ENCODE assay signal across 2 cellular contexts in the genomic region with DNA sequence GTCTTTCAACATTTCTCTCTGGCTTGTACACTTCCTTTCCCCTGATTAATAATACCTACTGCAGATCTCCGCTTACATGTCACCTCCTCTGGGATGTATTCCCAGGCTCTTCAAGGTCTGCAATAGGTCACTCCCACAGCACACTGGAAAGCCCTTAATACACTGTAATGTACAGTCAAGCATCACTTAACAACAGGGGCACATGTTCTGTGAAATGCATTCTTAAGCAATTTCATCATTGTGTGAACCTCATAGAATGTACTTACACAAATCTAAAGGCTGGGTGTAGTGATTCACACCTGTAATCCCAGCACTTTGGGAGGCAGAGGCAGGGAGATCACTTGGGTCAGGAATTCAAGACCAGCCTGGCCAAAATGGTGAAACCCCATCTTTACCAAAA.
TF ChIP-seq lines count a peak whose summit lies in the region.

No MANE protein-coding gene starts in this region.

TF ChIP-seq in SK-N-SH, 30 proteins besides CTCF, POLR2A, EP300 and RAD21:
- TF ChIP-seq FOXJ3 (CRISPR knock-in tag; IDR thresholded peaks at IDR 0.05) = no peak
- TF ChIP-seq ELF1 (IDR thresholded peaks at IDR 0.05) = no peak
- TF ChIP-seq TCF12 (IDR thresholded peaks at IDR 0.05) = no peak
- TF ChIP-seq, protein P1, sequence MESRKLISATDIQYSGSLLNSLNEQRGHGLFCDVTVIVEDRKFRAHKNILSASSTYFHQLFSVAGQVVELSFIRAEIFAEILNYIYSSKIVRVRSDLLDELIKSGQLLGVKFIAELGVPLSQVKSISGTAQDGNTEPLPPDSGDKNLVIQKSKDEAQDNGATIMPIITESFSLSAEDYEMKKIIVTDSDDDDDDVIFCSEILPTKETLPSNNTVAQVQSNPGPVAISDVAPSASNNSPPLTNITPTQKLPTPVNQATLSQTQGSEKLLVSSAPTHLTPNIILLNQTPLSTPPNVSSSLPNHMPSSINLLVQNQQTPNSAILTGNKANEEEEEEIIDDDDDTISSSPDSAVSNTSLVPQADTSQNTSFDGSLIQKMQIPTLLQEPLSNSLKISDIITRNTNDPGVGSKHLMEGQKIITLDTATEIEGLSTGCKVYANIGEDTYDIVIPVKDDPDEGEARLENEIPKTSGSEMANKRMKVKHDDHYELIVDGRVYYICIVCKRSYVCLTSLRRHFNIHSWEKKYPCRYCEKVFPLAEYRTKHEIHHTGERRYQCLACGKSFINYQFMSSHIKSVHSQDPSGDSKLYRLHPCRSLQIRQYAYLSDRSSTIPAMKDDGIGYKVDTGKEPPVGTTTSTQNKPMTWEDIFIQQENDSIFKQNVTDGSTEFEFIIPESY (IDR thresholded peaks at IDR 0.05; ENCODE audit: borderline replicate concordance, low read depth) = no peak
- TF ChIP-seq RCOR1 (IDR thresholded peaks at IDR 0.05; ENCODE audit: low read length) = no peak
- TF ChIP-seq RXRA (IDR thresholded peaks at IDR 0.05; ENCODE audit: borderline replicate concordance, low read depth) = no peak
- TF ChIP-seq, protein P2, sequence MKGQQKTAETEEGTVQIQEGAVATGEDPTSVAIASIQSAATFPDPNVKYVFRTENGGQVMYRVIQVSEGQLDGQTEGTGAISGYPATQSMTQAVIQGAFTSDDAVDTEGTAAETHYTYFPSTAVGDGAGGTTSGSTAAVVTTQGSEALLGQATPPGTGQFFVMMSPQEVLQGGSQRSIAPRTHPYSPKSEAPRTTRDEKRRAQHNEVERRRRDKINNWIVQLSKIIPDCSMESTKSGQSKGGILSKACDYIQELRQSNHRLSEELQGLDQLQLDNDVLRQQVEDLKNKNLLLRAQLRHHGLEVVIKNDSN (IDR thresholded peaks at IDR 0.05; ENCODE audit: borderline replicate concordance, low read depth) = no peak
- no peak for TF ChIP-seq GABPA (IDR thresholded peaks at IDR 0.05; ENCODE audit: low read depth)
- TF ChIP-seq GATA2 (CRISPR knock-in tag; IDR thresholded peaks at IDR 0.05) = no peak
- TF ChIP-seq FOXM1 (IDR thresholded peaks at IDR 0.05; ENCODE audit: low read depth) = no peak
- TF ChIP-seq SMC3 (IDR thresholded peaks at IDR 0.05; ENCODE audit: low read depth, low read length) = no peak
- TF ChIP-seq MXI1 (IDR thresholded peaks at IDR 0.05; ENCODE audit: low read depth, low read length) = no peak
- no peak for TF ChIP-seq POLR2AphosphoS5 (IDR thresholded peaks at IDR 0.05; ENCODE audit: low read depth, low read length)
- no peak for TF ChIP-seq FOSL2 (IDR thresholded peaks at IDR 0.05; ENCODE audit: borderline replicate concordance, low read depth)
- no peak for TF ChIP-seq MEF2A (IDR thresholded peaks at IDR 0.05; ENCODE audit: borderline replicate concordance, low read depth)
- no peak for TF ChIP-seq RFX5 (IDR thresholded peaks at IDR 0.05; ENCODE audit: low read length)
- TF ChIP-seq JUND (IDR thresholded peaks at IDR 0.05) = no peak
- TF ChIP-seq, protein P3, sequence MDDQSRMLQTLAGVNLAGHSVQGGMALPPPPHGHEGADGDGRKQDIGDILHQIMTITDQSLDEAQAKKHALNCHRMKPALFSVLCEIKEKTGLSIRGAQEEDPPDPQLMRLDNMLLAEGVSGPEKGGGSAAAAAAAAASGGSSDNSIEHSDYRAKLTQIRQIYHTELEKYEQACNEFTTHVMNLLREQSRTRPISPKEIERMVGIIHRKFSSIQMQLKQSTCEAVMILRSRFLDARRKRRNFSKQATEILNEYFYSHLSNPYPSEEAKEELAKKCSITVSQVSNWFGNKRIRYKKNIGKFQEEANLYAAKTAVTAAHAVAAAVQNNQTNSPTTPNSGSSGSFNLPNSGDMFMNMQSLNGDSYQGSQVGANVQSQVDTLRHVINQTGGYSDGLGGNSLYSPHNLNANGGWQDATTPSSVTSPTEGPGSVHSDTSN (IDR thresholded peaks at IDR 0.05) = no peak
TF ChIP-seq in SK-N-SH: peak in this region for 0.

TF ChIP-seq in SK-N-SH treated with all-trans-retinoic acid at 6 μM for 48 hours, 23 proteins besides CTCF, POLR2A, EP300 and RAD21:
- TF ChIP-seq BACH2 (CRISPR knock-in tag; IDR thresholded peaks at IDR 0.05; ENCODE audit: borderline replicate concordance) = no peak
- TF ChIP-seq CSDC2 (CRISPR knock-in tag; IDR thresholded peaks at IDR 0.05) = no peak
- TF ChIP-seq ZFP30 (CRISPR knock-in tag; IDR thresholded peaks at IDR 0.05) = no peak
- TF ChIP-seq OSR1 (CRISPR knock-in tag; IDR thresholded peaks at IDR 0.05) = no peak
- TF ChIP-seq SNAI2 (CRISPR knock-in tag; IDR thresholded peaks at IDR 0.05) = no peak
- TF ChIP-seq, protein P4, sequence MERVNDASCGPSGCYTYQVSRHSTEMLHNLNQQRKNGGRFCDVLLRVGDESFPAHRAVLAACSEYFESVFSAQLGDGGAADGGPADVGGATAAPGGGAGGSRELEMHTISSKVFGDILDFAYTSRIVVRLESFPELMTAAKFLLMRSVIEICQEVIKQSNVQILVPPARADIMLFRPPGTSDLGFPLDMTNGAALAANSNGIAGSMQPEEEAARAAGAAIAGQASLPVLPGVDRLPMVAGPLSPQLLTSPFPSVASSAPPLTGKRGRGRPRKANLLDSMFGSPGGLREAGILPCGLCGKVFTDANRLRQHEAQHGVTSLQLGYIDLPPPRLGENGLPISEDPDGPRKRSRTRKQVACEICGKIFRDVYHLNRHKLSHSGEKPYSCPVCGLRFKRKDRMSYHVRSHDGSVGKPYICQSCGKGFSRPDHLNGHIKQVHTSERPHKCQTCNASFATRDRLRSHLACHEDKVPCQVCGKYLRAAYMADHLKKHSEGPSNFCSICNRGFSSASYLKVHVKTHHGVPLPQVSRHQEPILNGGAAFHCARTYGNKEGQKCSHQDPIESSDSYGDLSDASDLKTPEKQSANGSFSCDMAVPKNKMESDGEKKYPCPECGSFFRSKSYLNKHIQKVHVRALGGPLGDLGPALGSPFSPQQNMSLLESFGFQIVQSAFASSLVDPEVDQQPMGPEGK (CRISPR knock-in tag; IDR thresholded peaks at IDR 0.05; ENCODE audit: borderline replicate concordance) = no peak
- TF ChIP-seq GLIS3 (CRISPR knock-in tag; IDR thresholded peaks at IDR 0.05) = no peak
- TF ChIP-seq, protein P5, sequence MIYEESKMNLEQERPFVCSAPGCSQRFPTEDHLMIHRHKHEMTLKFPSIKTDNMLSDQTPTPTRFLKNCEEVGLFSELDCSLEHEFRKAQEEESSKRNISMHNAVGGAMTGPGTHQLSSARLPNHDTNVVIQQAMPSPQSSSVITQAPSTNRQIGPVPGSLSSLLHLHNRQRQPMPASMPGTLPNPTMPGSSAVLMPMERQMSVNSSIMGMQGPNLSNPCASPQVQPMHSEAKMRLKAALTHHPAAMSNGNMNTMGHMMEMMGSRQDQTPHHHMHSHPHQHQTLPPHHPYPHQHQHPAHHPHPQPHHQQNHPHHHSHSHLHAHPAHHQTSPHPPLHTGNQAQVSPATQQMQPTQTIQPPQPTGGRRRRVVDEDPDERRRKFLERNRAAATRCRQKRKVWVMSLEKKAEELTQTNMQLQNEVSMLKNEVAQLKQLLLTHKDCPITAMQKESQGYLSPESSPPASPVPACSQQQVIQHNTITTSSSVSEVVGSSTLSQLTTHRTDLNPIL (CRISPR knock-in tag; IDR thresholded peaks at IDR 0.05; ENCODE audit: low read depth) = no peak
